8 cellular contexts compared by ENCODE assay signal in genomic region chr2:8252997-8253694, GRCh38.
DNase-seq lines count a peak whose midpoint lies in the region; ATAC-seq and TF ChIP-seq lines count a peak whose summit lies in the region.

No MANE protein-coding gene starts in this region.

- H3K27me3 Mint-ChIP-seq in activated T-cell treated with anti-CD3 and anti-CD28 coated beads, Interleukin-2, amount 50 U/mL, for 24 hours = no peaks in the 10 kb centered on the region

- H3K27ac Mint-ChIP-seq in activated T-cell treated with anti-CD3 and anti-CD28 coated beads, Interleukin-2, amount 50 U/mL, for 24 hours = no peak overlapping the region

- H3K4me1 ChIP-seq in foreskin keratinocyte = no peaks in the 10 kb centered on the region

- no peak overlapping the region for H3K27ac ChIP-seq in foreskin keratinocyte

- DNase-seq in NCI-H1092 treated with DMSO at 0.1 percent for 48 hours (lab: John Stamatoyannopoulos, UW) (peak; percentile 47), foreskin keratinocyte (no peak), AML-193 (lab: John Stamatoyannopoulos, UW) (no peak), GM03348 (ENCODE audit: low spot score) (no peak), GOT3 (lab: John Stamatoyannopoulos, UW) (no peak)
- DNase-seq in activated T-cell treated with anti-CD3 and anti-CD28 coated beads, Interleukin-2, amount 50 U/mL, for 24 hours = no peak

- H3K9me3 Mint-ChIP-seq in activated T-cell treated with anti-CD3 and anti-CD28 coated beads, Interleukin-2, amount 50 U/mL, for 24 hours = peaks cover 5% of the 10 kb centered on the region

- H3K4me1 Mint-ChIP-seq in activated T-cell treated with anti-CD3 and anti-CD28 coated beads, Interleukin-2, amount 50 U/mL, for 24 hours (ENCODE audit: low read depth) = peaks cover 20% of the 10 kb centered on the region

- no peak for TF ChIP-seq CTCF in foreskin keratinocyte (conservative IDR thresholded peaks at IDR 0.05)

- H3K36me3 Mint-ChIP-seq in activated T-cell treated with anti-CD3 and anti-CD28 coated beads, Interleukin-2, amount 50 U/mL, for 24 hours (ENCODE audit: low read depth) = no peaks in the 10 kb centered on the region

- ATAC-seq in GM18520 (IDR thresholded peaks at IDR 0.05; ENCODE audit: unreplicated experiment) (peak; percentile 93), HG02588 (IDR thresholded peaks at IDR 0.05; ENCODE audit: unreplicated experiment) (peak; percentile 75), foreskin keratinocyte (peak; percentile 16)

- H3K4me3 Mint-ChIP-seq in activated T-cell treated with anti-CD3 and anti-CD28 coated beads, Interleukin-2, amount 50 U/mL, for 24 hours = no peak overlapping the region

- H3K27me3 ChIP-seq in foreskin keratinocyte = no peaks in the 10 kb centered on the region

Comparison
In these comparisons a context has a peak if more than half of its experiments do, and no peak if none do; other contexts are left out.
1. ATAC-seq: peak in every context shown above with its lines; median percentile 93 in GM18520; 75 in HG02588; 16 in foreskin keratinocyte.